8 cellular contexts compared by ENCODE assay signal in the genomic region with DNA sequence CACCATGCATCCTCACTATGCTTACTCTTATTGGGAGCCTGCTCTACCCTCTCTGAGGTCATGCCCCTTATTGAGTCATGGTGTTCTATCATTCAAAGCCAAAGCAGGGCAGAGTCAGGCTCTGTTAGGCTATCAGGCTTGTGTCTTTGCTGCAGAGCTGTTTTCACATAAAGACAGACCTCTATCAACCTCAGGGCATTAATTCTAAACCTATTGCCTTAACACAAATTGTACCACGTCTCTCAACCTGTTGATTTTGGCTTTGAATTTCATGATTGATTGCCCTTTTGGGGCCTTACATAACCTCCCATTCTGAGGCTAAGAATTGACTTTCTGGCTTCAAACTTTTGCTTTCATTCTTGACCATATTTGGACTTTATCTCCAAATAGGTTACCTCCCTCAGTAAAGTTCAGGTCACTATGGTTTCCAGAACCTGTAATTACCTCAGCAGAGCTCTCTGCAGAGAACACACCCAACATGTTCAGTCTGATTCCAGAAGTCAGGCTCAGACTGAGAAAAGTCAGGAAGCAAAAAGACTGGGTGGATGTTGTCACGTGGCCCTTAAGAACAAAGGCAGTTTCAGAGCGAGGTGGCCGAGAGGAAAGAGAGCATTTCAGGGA.
DNase-seq lines count a peak whose midpoint lies in the region; ATAC-seq, FAIRE-seq and TF ChIP-seq lines count a peak whose summit lies in the region.
"Had no signal": no experiment of that assay in that cellular context is flagged by ENCODE, and none has a peak within 500 bp of the region (broad histone marks: within the 10 kb centered on the region; RNA-seq: fewer than 3 reads in every experiment).

No MANE protein-coding gene starts in this region.

- H3K36me3 ChIP-seq in keratinocyte (ENCODE audit: control insufficient read depth in 2 of 2, extremely low read depth in 1 of 2, insufficient read depth in 2 of 2, low read length in 2 of 2) (no peaks in the 10 kb centered on the region), tibial nerve (no peaks in the 10 kb centered on the region)

- ATAC-seq in HG02798 (IDR thresholded peaks at IDR 0.05; ENCODE audit: poor library complexity, unreplicated experiment) (peak; percentile 53), GM18520 (IDR thresholded peaks at IDR 0.05; ENCODE audit: unreplicated experiment) (no peak), GM21390 (IDR thresholded peaks at IDR 0.05; ENCODE audit: unreplicated experiment) (no peak), GM21576 (IDR thresholded peaks at IDR 0.05; ENCODE audit: unreplicated experiment) (no peak)

- no peaks in the 10 kb centered on the region for H3K79me2 ChIP-seq in keratinocyte (ENCODE audit: control insufficient read depth, insufficient read depth, low read length)

- TF ChIP-seq EP300 in tibial nerve (IDR thresholded peaks at IDR 0.05), result no peak

- 18 to 22% methylated on average over 4 of the region's 4 CpGs for WGBS in tibial nerve, 2 donors

- no peak overlapping the region for H3K4me3 ChIP-seq in astrocyte of the spinal cord (ENCODE audit: low read depth, low read length)
- peak overlapping the region in 2 of 3 experiments; percentile 8 to 35 for H3K4me3 ChIP-seq in keratinocyte (ENCODE audit: control insufficient read depth in 2 of 3, extremely low read depth in 1 of 3, insufficient read depth in 2 of 3, low read depth in 1 of 3, low read length in 3 of 3)
- H3K4me3 ChIP-seq in tibial nerve, result no peak overlapping the region

- peak overlapping the region; percentile 8 for H3K9ac ChIP-seq in keratinocyte (ENCODE audit: control insufficient read depth, extremely low read depth, insufficient read depth, low read length)

- no peaks in the 10 kb centered on the region for H3K9me3 ChIP-seq in keratinocyte (ENCODE audit: control insufficient read depth, low read depth, low read length)
- no peaks in the 10 kb centered on the region for H3K9me3 ChIP-seq in tibial nerve

- H4K20me1 ChIP-seq in keratinocyte (ENCODE audit: control insufficient read depth, extremely low read depth, insufficient read depth, low read length), result no peaks in the 10 kb centered on the region

- H3K9me1 ChIP-seq in keratinocyte (ENCODE audit: control insufficient read depth, extremely low read depth, insufficient read depth, low read length), result no peaks in the 10 kb centered on the region

- DNase-seq in astrocyte of the spinal cord (ENCODE audit: low read depth, low spot score), result peak; percentile 64
- DNase-seq in keratinocyte (ENCODE audit: low read depth, low spot score), result no peak
- no peak for DNase-seq in tibial nerve (ENCODE audit: low spot score in 2 of 2)
- DNase-seq: NCI-H2107 had no signal

- H3K27ac ChIP-seq in keratinocyte (ENCODE audit: control insufficient read depth, insufficient read depth, low read length) (peak overlapping the region; percentile 69), tibial nerve (peak overlapping the region in 3 of 4 donors; percentile 29 to 38 (median 29))

- H3K27me3 ChIP-seq in keratinocyte (ENCODE audit: control insufficient read depth, extremely low read depth, insufficient read depth, low read length) (no peaks in the 10 kb centered on the region), tibial nerve (no peaks in the 10 kb centered on the region)

- FAIRE-seq in keratinocyte (lab: Jason Lieb, UNC), result peak; percentile 91

- dilution Hi-C loops in keratinocyte (cut with MboI; ENCODE audit: extremely low pct_ligation_motif_present, low sequenced_read_pairs), result no loop called here

- in situ Hi-C loops in astrocyte of the spinal cord (cut with HindIII; ENCODE audit: low sequenced_read_pairs), result no loop called here

- TF ChIP-seq POLR2A in tibial nerve (IDR thresholded peaks at IDR 0.05), result no peak

- H2AFZ ChIP-seq in keratinocyte (ENCODE audit: control insufficient read depth, low read length), result peak overlapping the region; percentile 93

- TF ChIP-seq CTCF in astrocyte of the spinal cord (IDR thresholded peaks at IDR 0.05; ENCODE audit: low read depth, low read length) (no peak), keratinocyte (optimal IDR thresholded peaks at IDR 0.05 in 1 of 3, IDR thresholded peaks at IDR 0.05 in 1 of 3, conservative IDR thresholded peaks at IDR 0.05 in 1 of 3; ENCODE audit: extremely low read depth in 1 of 3, insufficient read depth in 2 of 3, low read length in 3 of 3) (no peak), tibial nerve (IDR thresholded peaks at IDR 0.05) (no peak)

- H3K4me1 ChIP-seq in keratinocyte (ENCODE audit: control insufficient read depth, extremely low read depth, insufficient read depth, low read length), result peaks cover 27% of the 10 kb centered on the region
- H3K4me1 ChIP-seq in tibial nerve, result peaks cover 0 to 42% (median 7%) of the 10 kb centered on the region in 4 donors

- H3K4me2 ChIP-seq in keratinocyte (ENCODE audit: control insufficient read depth, extremely low read depth, insufficient read depth, low read depth, low read length), result peak overlapping the region; percentile 66

Comparison
In these comparisons a context has a peak if more than half of its experiments do, and no peak if none do; other contexts are left out.
1. H3K4me3 ChIP-seq: peak in keratinocyte (2 of 3); none in astrocyte of the spinal cord (single experiment) and tibial nerve (0 of 4).